Comparison of ENCODE assay signal across 8 cellular contexts in the genomic region with DNA sequence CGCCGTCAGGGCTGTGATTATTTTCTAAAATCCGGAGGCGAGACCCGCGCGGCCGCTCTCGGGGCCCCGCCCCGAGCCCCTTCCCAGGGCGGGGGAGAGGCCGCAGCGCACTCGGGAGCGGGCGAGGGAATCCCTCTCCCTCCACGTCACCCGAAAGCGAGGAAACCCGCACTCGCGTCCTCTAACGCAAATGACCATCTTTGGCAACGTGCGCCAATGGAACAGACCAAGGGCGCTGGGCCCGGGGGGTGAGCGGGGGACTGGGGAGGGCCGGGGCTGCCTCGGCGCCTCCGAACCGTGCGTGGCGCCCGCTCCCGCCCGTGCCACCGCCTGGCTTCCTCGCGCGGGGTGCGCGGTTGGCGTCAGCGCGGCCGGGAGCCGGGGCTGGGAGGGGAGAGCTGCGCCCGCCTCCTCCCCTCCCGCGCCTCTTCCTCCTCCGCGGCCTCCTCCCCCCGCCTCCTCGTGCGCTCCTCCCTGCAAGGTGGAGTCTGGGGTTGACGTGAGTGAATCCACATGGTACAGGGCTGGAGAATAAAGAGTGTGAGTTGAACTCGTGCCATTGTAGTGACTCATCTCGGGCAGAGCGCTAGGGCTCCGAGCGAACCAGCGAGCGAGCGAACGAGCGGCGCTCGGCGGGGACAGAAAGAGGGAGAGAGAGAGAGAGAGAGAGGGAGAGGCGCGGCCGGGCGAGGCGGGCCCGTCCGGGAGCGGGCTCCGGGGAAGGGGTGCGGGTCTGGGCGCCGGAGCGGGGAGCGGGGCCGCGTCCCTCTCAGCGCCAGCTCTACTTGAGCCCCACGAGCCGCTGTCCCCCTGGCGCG. TPM values are rescaled to one million over a fixed set of nuclear protein-coding genes. Genes with fewer than 3 reads are reported as not detected.
DNase-seq lines count a peak whose midpoint lies in the region; ATAC-seq and TF ChIP-seq lines count a peak whose summit lies in the region.

TSS of gene FOSL2 (plus strand) at position 562 of the 818 bp plus-strand sequence. CDS start 863 bp downstream, outside the sequence.

- WGBS in thymus = under 1% methylated on average over 94 of the region's 94 CpGs

- peak within 1 kb of the TSS in 1 of 2 donors; percentile 97 for H3K27ac Mint-ChIP-seq in activated naive CD4-positive, alpha-beta T cell treated with anti-CD3 and anti-CD28 coated beads, Interleukin-2, amount 50 U/mL, for 72 hours

- H3K4me2 ChIP-seq in osteoblast (ENCODE audit: insufficient read depth, low read length) = peak within 1 kb of the TSS; percentile 84

- DNase-seq in NCI-H1092 (lab: John Stamatoyannopoulos, UW) = peak; percentile 76
- DNase-seq in SKM-1 (lab: John Stamatoyannopoulos, UW; ENCODE audit: unreplicated experiment) = peak; percentile 99
- DNase-seq in activated naive CD4-positive, alpha-beta T cell treated with anti-CD3 and anti-CD28 coated beads, Interleukin-2, amount 50 U/mL, for 72 hours (ENCODE audit: low spot score in 2 of 2) = peak; percentile 90 to 97
- DNase-seq in glomerular visceral epithelial cell (ENCODE audit: extremely low spot score) = peak; percentile 99
- DNase-seq in osteoblast (ENCODE audit: insufficient read length, low spot score, missing footprints) = peak; percentile 99

- peak within 1 kb of the TSS; percentile 55 for H2AFZ ChIP-seq in osteoblast (ENCODE audit: low read length)

- peak; percentile 85 for ATAC-seq in HG02610 (IDR thresholded peaks at IDR 0.05; ENCODE audit: unreplicated experiment)
- ATAC-seq in activated naive CD4-positive, alpha-beta T cell treated with anti-CD3 and anti-CD28 coated beads, Interleukin-2, amount 50 U/mL, for 72 hours = peak; percentile 77 to 80

- H4K20me1 ChIP-seq in osteoblast (ENCODE audit: insufficient read depth, low read length) = peaks cover 31% of the 10 kb centered on the region

- H3K36me3 Mint-ChIP-seq in activated naive CD4-positive, alpha-beta T cell treated with anti-CD3 and anti-CD28 coated beads, Interleukin-2, amount 50 U/mL, for 72 hours = peaks cover 13 to 16% of the 10 kb centered on the region in 2 donors

- no peak for TF ChIP-seq CTCF in osteoblast (IDR thresholded peaks at IDR 0.05; ENCODE audit: extremely low read depth, low read depth, low read length)

- H3K27me3 ChIP-seq in osteoblast (ENCODE audit: insufficient read depth, low read length) = no peaks in the 10 kb centered on the region
- H3K27me3 ChIP-seq in thymus (ENCODE audit: control insufficient read depth, insufficient read depth) = peaks cover 50% of the 10 kb centered on the region

- peaks cover 47% of the 10 kb centered on the region for H3K79me2 ChIP-seq in osteoblast (ENCODE audit: insufficient read depth, low read length)

- H3K4me1 ChIP-seq in osteoblast (ENCODE audit: insufficient read depth, low read length) (peaks cover 30% of the 10 kb centered on the region), thymus (ENCODE audit: control insufficient read depth, insufficient read depth, low read length) (peaks cover 19% of the 10 kb centered on the region)

- H3K9me3 Mint-ChIP-seq in activated naive CD4-positive, alpha-beta T cell treated with anti-CD3 and anti-CD28 coated beads, Interleukin-2, amount 50 U/mL, for 72 hours = peaks cover 0 to 4% of the 10 kb centered on the region in 2 donors

- H3K9me3 ChIP-seq in osteoblast (ENCODE audit: low read depth, low read length) (no peaks in the 10 kb centered on the region), thymus (ENCODE audit: control insufficient read depth) (no peaks in the 10 kb centered on the region)

- H3K4me3 ChIP-seq in GM08714 (ENCODE audit: low read length) (peak within 1 kb of the TSS; percentile 74), osteoblast (ENCODE audit: insufficient read depth, low read length) (peak within 1 kb of the TSS; percentile 90), thymus (ENCODE audit: low read length) (peak within 1 kb of the TSS; percentile 67)

- H3K36me3 ChIP-seq in osteoblast (ENCODE audit: insufficient read depth, low read length) (peaks cover 27% of the 10 kb centered on the region), thymus (ENCODE audit: control insufficient read depth, insufficient read depth) (no peaks in the 10 kb centered on the region)

- H3K27ac ChIP-seq in osteoblast (ENCODE audit: low read depth, low read length) (peak within 1 kb of the TSS; percentile 96), thymus (ENCODE audit: low read depth) (peak within 1 kb of the TSS; percentile 91)

RNA-seq across cellular contexts. Expression of gene FOSL2, which starts in this region (rescaled TPM):
- total RNA-seq in activated naive CD4-positive, alpha-beta T cell treated with anti-CD3 and anti-CD28 coated beads, Interleukin-2, amount 50 U/mL, for 72 hours = 100 to 1,000 TPM in 1 of 2 donors, 10 to 100 TPM in 1; 99.3 to 153 TPM
- 64.5 and 86.9 TPM in 2 replicates for total RNA-seq in osteoblast
- 37.1 TPM for polyA plus RNA-seq in thymus

Comparison
In these comparisons a context has a peak if more than half of its experiments do, and no peak if none do; other contexts are left out.
1. Peak in every context shown above with its lines: DNase-seq, ATAC-seq, H3K4me3 ChIP-seq and H3K27ac ChIP-seq.